Comparison of ENCODE assay signal across 9 cellular contexts in the genomic region with DNA sequence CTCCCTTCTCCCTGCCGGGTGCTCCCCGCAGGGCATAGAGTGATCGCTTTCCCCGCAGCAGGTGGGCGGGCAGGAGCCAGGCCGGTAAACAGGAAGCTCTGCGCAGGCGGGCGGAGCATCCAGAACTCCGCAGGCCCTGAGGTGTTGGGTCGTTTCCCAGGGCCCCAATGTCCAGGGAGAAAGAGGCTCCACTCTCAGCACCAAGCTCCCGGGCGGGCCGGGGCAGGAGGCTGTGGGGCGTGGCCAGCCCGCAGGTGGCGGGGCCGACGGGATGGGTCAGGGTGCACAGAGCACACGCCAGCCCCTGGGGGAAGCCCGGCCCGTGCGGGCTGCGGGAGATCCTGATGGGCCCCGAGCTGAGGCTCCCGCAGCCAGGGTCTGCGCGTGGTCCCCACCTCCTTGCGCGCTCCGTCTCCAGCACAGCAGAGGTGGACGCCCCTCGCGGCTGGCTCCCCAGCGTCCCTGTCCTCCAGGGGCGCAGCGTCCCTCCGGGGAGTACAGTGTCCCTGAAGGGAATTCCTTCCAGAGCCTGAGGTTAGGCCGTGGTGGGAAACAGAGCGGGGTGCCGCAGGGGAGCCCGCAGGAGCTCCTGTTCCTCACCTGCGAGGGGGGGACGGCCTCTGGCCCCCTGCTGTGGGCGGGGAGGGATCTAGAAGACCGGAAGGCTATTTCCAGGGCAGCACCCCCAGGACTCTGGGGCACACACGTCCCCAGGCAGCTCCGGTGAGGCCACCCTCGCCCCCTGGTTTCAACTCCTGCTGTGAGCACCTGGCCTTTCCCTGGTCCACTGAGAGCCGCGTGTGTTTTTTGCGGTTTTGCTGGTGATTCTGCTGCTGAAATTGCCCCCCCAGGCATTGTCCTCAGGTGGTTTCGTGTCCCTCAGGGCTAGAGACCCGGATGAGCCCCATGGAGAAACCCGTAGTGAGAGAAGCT. TPM values are rescaled to one million over a fixed set of nuclear protein-coding genes. Genes with fewer than 3 reads are reported as not detected.
A peak's percentile ranks its signal among the peaks of the same experiment; 100 is the strongest.
DNase-seq lines count a peak whose midpoint lies in the region; ATAC-seq and TF ChIP-seq lines count a peak whose summit lies in the region.
"Had no signal": no experiment of that assay in that cellular context is flagged by ENCODE, and none has a peak within 500 bp of the region (broad histone marks: within the 10 kb centered on the region; RNA-seq: fewer than 3 reads in every experiment).

No MANE protein-coding gene starts in this region.

- H3K27me3 Mint-ChIP-seq in activated naive CD8-positive, alpha-beta T cell treated with anti-CD3 and anti-CD28 coated beads for 36 hours = no peaks in the 10 kb centered on the region

- H4K20me1 ChIP-seq in BLaER1 treated with 17β-estradiol and CSF1 and Interleukin-3, amounts not matched to agents 10 nM and 100 nM = peaks cover 89 to 100% (median 98%) of the 10 kb centered on the region in 11 experiments

- intact Hi-C loops in lower lobe of right lung (cut with DNase I) = no loop called here
- intact Hi-C loops in aorta (cut with DNase I) = no loop called here

- H3K36me3 ChIP-seq in BLaER1 treated with 17β-estradiol and CSF1 and Interleukin-3, amounts not matched to agents 10 nM and 100 nM = peaks cover 0 to 15% (median 6%) of the 10 kb centered on the region in 11 experiments; a peak in 12 of 22 replicates
- H3K36me3 ChIP-seq in lower lobe of right lung (peaks cover 6% of the 10 kb centered on the region), aorta (ENCODE audit: control insufficient read depth in 1 of 2, insufficient read depth in 2 of 2, low read length in 1 of 2) (no peaks in the 10 kb centered on the region)

- H3K27me3 ChIP-seq in BLaER1 treated with 17β-estradiol and CSF1 and Interleukin-3, amounts not matched to agents 10 nM and 100 nM = peaks cover 0 to 9% (median 0%) of the 10 kb centered on the region in 11 experiments; a peak in 4 of 22 replicates
- H3K27me3 ChIP-seq in lower lobe of right lung (ENCODE audit: low read depth) (no peaks in the 10 kb centered on the region), aorta (ENCODE audit: control insufficient read depth in 1 of 2, insufficient read depth in 2 of 2, low read length in 1 of 2) (no peaks in the 10 kb centered on the region)

- peaks cover 41% of the 10 kb centered on the region for H3K4me1 Mint-ChIP-seq in activated naive CD8-positive, alpha-beta T cell treated with anti-CD3 and anti-CD28 coated beads for 36 hours

- peaks cover 6 to 13% (median 10%) of the 10 kb centered on the region in 11 experiments; a peak in 19 of 22 replicates for H3K9me3 ChIP-seq in BLaER1 treated with 17β-estradiol and CSF1 and Interleukin-3, amounts not matched to agents 10 nM and 100 nM (replicated peaks in 1 of 11)
- H3K9me3 ChIP-seq in lower lobe of right lung = peaks cover 7% of the 10 kb centered on the region
- H3K9me3 ChIP-seq in aorta (ENCODE audit: control insufficient read depth, low read length) = no peaks in the 10 kb centered on the region

- H3K27ac Mint-ChIP-seq in activated naive CD8-positive, alpha-beta T cell treated with anti-CD3 and anti-CD28 coated beads for 36 hours = peak overlapping the region; percentile 47

- peak overlapping the region; percentile 7 to 70 (median 46); a peak in 18 of 22 replicates for H3K9ac ChIP-seq in BLaER1 treated with 17β-estradiol and CSF1 and Interleukin-3, amounts not matched to agents 10 nM and 100 nM

- H3K4me3 ChIP-seq in BLaER1 treated with 17β-estradiol and CSF1 and Interleukin-3, amounts not matched to agents 10 nM and 100 nM = peak overlapping the region; percentile 5 to 56 (median 41); a peak in 16 of 20 replicates
- peak overlapping the region; percentile 33 for H3K4me3 ChIP-seq in lower lobe of right lung
- no peak overlapping the region for H3K4me3 ChIP-seq in aorta (ENCODE audit: low read length in 2 of 2)

- peaks cover 47% of the 10 kb centered on the region for H3K36me3 Mint-ChIP-seq in activated naive CD8-positive, alpha-beta T cell treated with anti-CD3 and anti-CD28 coated beads for 36 hours

- ATAC-seq in lower lobe of right lung (peak; percentile 53 to 56), aorta (ENCODE audit: low FRiP score) (peak; percentile 51), HG02970 (IDR thresholded peaks at IDR 0.05; ENCODE audit: low FRiP score, unreplicated experiment) (no peak), HG02623 (IDR thresholded peaks at IDR 0.05; ENCODE audit: unreplicated experiment) (no peak), HG03520 (IDR thresholded peaks at IDR 0.05; ENCODE audit: unreplicated experiment) (no peak)

- peak overlapping the region; percentile 74 for H3K4me3 Mint-ChIP-seq in activated naive CD8-positive, alpha-beta T cell treated with anti-CD3 and anti-CD28 coated beads for 36 hours

- H3K27ac ChIP-seq in BLaER1 treated with 17β-estradiol and CSF1 and Interleukin-3, amounts not matched to agents 10 nM and 100 nM = peak overlapping the region in 4 of 11 experiments; percentile 19 to 44 (median 32); a peak in 4 of 22 replicates
- no peak overlapping the region for H3K27ac ChIP-seq in lower lobe of right lung
- no peak overlapping the region for H3K27ac ChIP-seq in aorta (ENCODE audit: low read depth in 1 of 2, low read length in 2 of 2)

- 61 to 63% methylated on average over 52 to 55 of the region's 55 CpGs for WGBS in aorta, 2 donors

- H3K4me2 ChIP-seq in BLaER1 treated with 17β-estradiol and CSF1 and Interleukin-3, amounts not matched to agents 10 nM and 100 nM = peak overlapping the region; percentile 84 to 99 (median 97)

- peaks cover 52 to 87% (median 81%) of the 10 kb centered on the region in 10 experiments for H3K4me1 ChIP-seq in BLaER1 treated with 17β-estradiol and CSF1 and Interleukin-3, amounts not matched to agents 10 nM and 100 nM
- peaks cover 29% of the 10 kb centered on the region for H3K4me1 ChIP-seq in lower lobe of right lung
- H3K4me1 ChIP-seq in aorta (ENCODE audit: control insufficient read depth in 1 of 2, insufficient read depth in 2 of 2, low read length in 2 of 2) = no peaks in the 10 kb centered on the region

- DNase-seq in NCI-H146 treated with DMSO at 0.1 percent for 48 hours (lab: John Stamatoyannopoulos, UW; ENCODE audit: unreplicated experiment) = peak; percentile 59
- DNase-seq in activated naive CD8-positive, alpha-beta T cell treated with anti-CD3 and anti-CD28 coated beads for 36 hours = peak; percentile 49
- DNase-seq in lower lobe of right lung = peak; percentile 60
- peak in 1 of 2 donors; percentile 43 for DNase-seq in aorta
- DNase-seq: DND-41 had no signal

- no peak for TF ChIP-seq CTCF in lower lobe of right lung (IDR thresholded peaks at IDR 0.05)

- peaks cover 6% of the 10 kb centered on the region for H3K9me3 Mint-ChIP-seq in activated naive CD8-positive, alpha-beta T cell treated with anti-CD3 and anti-CD28 coated beads for 36 hours

RNA-seq across cellular contexts. Expression of gene PIP5K1C, which starts 12.2 kb away (rescaled TPM):
- total RNA-seq in activated naive CD8-positive, alpha-beta T cell treated with anti-CD3 and anti-CD28 coated beads for 36 hours = 10 to 100 TPM; 12.9 to 14.8 TPM
- total RNA-seq in lower lobe of right lung (43.6 TPM), aorta (10 to 100 TPM; 78.7 to 83.3 TPM)
- 10 to 100 TPM; 25.2 to 26.8 TPM for polyA plus RNA-seq in aorta

RNA-seq across cellular contexts. Expression of gene TJP3, which starts 20.1 kb away (rescaled TPM):
- under 1 TPM; 0.24 to 0.39 TPM for total RNA-seq in activated naive CD8-positive, alpha-beta T cell treated with anti-CD3 and anti-CD28 coated beads for 36 hours
- total RNA-seq in lower lobe of right lung (34.4 TPM), aorta (under 1 TPM; 0.26 to 0.60 TPM)
- 10 to 100 TPM in 1 of 2 donors, under 1 TPM in 1; 0.84 to 29.2 TPM for polyA plus RNA-seq in aorta

Comparison
In these comparisons a context has a peak if more than half of its experiments do, and no peak if none do; other contexts are left out.
1. H3K4me3 ChIP-seq: peak in BLaER1 treated with 17β-estradiol and CSF1 and Interleukin-3, amounts not matched to agents 10 nM and 100 nM (10 of 10) and lower lobe of right lung (single experiment); none in aorta (0 of 2).
2. ATAC-seq: peak in lower lobe of right lung (2 of 2) and aorta (single experiment); none in HG02970 (single experiment), HG02623 (single experiment) and HG03520 (single experiment).
3. RNA of gene TJP3, which starts 20.1 kb away (total RNA-seq): 34.4 TPM in lower lobe of right lung (single experiment); 0.26 to 0.60 TPM in aorta and 0.24 to 0.39 TPM in activated naive CD8-positive, alpha-beta T cell treated with anti-CD3 and anti-CD28 coated beads for 36 hours; every median in the first group is over 10 times any median in the second.